ENCODE assay signal across 8 cellular contexts in genomic region chr14:31283568-31284252, GRCh38.
DNase-seq lines count a peak whose midpoint lies in the region; ATAC-seq and TF ChIP-seq lines count a peak whose summit lies in the region.

No MANE protein-coding gene starts in this region.

- peaks cover 0 to 4% (median 3%) of the 10 kb centered on the region in 5 donors for H3K36me3 Mint-ChIP-seq in naive thymus-derived CD4-positive, alpha-beta T cell

- CTCF ChIA-PET in naive thymus-derived CD4-positive, alpha-beta T cell (lab: Charles Lee), result interaction anchor here (0.6 kb wide), 1 partner anchor 119 kb away, joined by 3 read pairs; no protein-coding TSS in a partner anchor

- H3K9me3 ChIP-seq in naive thymus-derived CD4-positive, alpha-beta T cell (ENCODE audit: control insufficient read depth in 2 of 3, low read length in 3 of 3), result no peaks in the 10 kb centered on the region
- H3K9me3 ChIP-seq in right cardiac atrium (ENCODE audit: control insufficient read depth, low read length), result no peaks in the 10 kb centered on the region

- ATAC-seq in GM19035 (IDR thresholded peaks at IDR 0.05; ENCODE audit: unreplicated experiment), result peak; percentile 61
- peak; percentile 78 for ATAC-seq in HG02870 (IDR thresholded peaks at IDR 0.05; ENCODE audit: unreplicated experiment)
- peak; percentile 61 for ATAC-seq in naive thymus-derived CD4-positive, alpha-beta T cell
- ATAC-seq in left lobe of liver, result no peak
- no peak for ATAC-seq in right cardiac atrium

- no peaks in the 10 kb centered on the region for H3K27me3 Mint-ChIP-seq in naive thymus-derived CD4-positive, alpha-beta T cell

- no peak overlapping the region for H3K4me3 ChIP-seq in naive thymus-derived CD4-positive, alpha-beta T cell (ENCODE audit: low read length)
- H3K4me3 ChIP-seq in right cardiac atrium (ENCODE audit: low read length), result no peak overlapping the region

- no peak overlapping the region for H3K4me3 Mint-ChIP-seq in naive thymus-derived CD4-positive, alpha-beta T cell

- no peak for TF ChIP-seq CTCF in GM20000 (IDR thresholded peaks at IDR 0.05; ENCODE audit: extremely low read depth, missing control alignments)

- H3K27me3 ChIP-seq in naive thymus-derived CD4-positive, alpha-beta T cell (ENCODE audit: control insufficient read depth in 2 of 2, insufficient read depth in 2 of 2, low read length in 2 of 2), result no peaks in the 10 kb centered on the region
- H3K27me3 ChIP-seq in right cardiac atrium (ENCODE audit: control insufficient read depth, insufficient read depth), result no peaks in the 10 kb centered on the region

- DNase-seq in NOMO-1 (lab: John Stamatoyannopoulos, UW; ENCODE audit: unreplicated experiment in 2 of 2) (peak; percentile 41 to 69), left lobe of liver (ENCODE audit: low spot score) (no peak), GM20000 (ENCODE audit: low spot score) (no peak), right cardiac atrium (no peak), DMS114 treated with DMSO at 0.1 percent for 48 hours (lab: John Stamatoyannopoulos, UW; ENCODE audit: unreplicated experiment) (no peak)
- DNase-seq in naive thymus-derived CD4-positive, alpha-beta T cell, result no peak

- H3K9me3 Mint-ChIP-seq in naive thymus-derived CD4-positive, alpha-beta T cell, result peaks cover 0 to 13% (median 0%) of the 10 kb centered on the region in 11 donors

- H3K4me1 ChIP-seq in naive thymus-derived CD4-positive, alpha-beta T cell (ENCODE audit: control insufficient read depth in 2 of 2, insufficient read depth in 2 of 2, low read length in 2 of 2), result no peaks in the 10 kb centered on the region
- H3K4me1 ChIP-seq in right cardiac atrium (ENCODE audit: control insufficient read depth, insufficient read depth, low read length), result no peaks in the 10 kb centered on the region

- 35% methylated on average over 3 of the region's 3 CpGs for WGBS in right cardiac atrium

- POLR2A ChIA-PET in naive thymus-derived CD4-positive, alpha-beta T cell (lab: Charles Lee), result interaction anchor here (0.8 to 1.0 kb wide), 2 partner anchors 76 to 92 kb away, joined by 3 read pairs; partner anchors contain the start of gene HECTD1

- H3K27ac ChIP-seq in naive thymus-derived CD4-positive, alpha-beta T cell (ENCODE audit: low read depth, low read length), result no peak overlapping the region
- H3K27ac ChIP-seq in right cardiac atrium (ENCODE audit: low read length), result no peak overlapping the region

- H3K36me3 ChIP-seq in naive thymus-derived CD4-positive, alpha-beta T cell (ENCODE audit: control insufficient read depth in 2 of 3, insufficient read depth in 3 of 3, low read length in 3 of 3), result no peaks in the 10 kb centered on the region

- H3K27ac Mint-ChIP-seq in naive thymus-derived CD4-positive, alpha-beta T cell, result no peak overlapping the region

- H3K4me1 Mint-ChIP-seq in naive thymus-derived CD4-positive, alpha-beta T cell, result peaks cover 0 to 8% (median 0%) of the 10 kb centered on the region in 7 donors

- intact Hi-C loops in naive thymus-derived CD4-positive, alpha-beta T cell (cut with micrococcal nuclease), result no loop called here
- intact Hi-C loops in right cardiac atrium (cut with DNase I), result no loop called here

Comparison
In these comparisons a context has a peak if more than half of its experiments do, and no peak if none do; other contexts are left out.
1. ATAC-seq: peak in GM19035 (single experiment), HG02870 (single experiment) and naive thymus-derived CD4-positive, alpha-beta T cell (single experiment); none in left lobe of liver (single experiment) and right cardiac atrium (0 of 2).
2. DNase-seq: peak in NOMO-1 (2 of 2); none in naive thymus-derived CD4-positive, alpha-beta T cell (0 of 9), left lobe of liver (single experiment), GM20000 (single experiment), right cardiac atrium (0 of 3) and DMS114 treated with DMSO at 0.1 percent for 48 hours (single experiment).